30 cellular contexts compared by ENCODE assay signal in genomic region chr2:220502539-220502938, GRCh38.
"Had no signal": no experiment of that assay in that cellular context is flagged by ENCODE, and none has a peak within 500 bp of the region (broad histone marks: within the 10 kb centered on the region; RNA-seq: fewer than 3 reads in every experiment).

No MANE protein-coding gene starts in this region.

- H3K4me1 ChIP-seq: adrenal gland, ascending aorta, body of pancreas, breast epithelium had no signal

- ATAC-seq: activated naive CD4-positive, alpha-beta T cell treated with anti-CD3 and anti-CD28 coated beads, Interleukin-2, amount 50 U/mL, for 72 hours; activated naive CD8-positive, alpha-beta T cell treated with anti-CD3 and anti-CD28 coated beads, Interleukin-2, amount 50 U/mL, for 24 hours; activated T-cell treated with anti-CD3 and anti-CD28 coated beads, Interleukin-2, amount 50 U/mL, for 4 hours; activated T-cell treated with anti-CD3 and anti-CD28 coated beads, Interleukin-2, amount 50 U/mL, for 72 hours; activated T-helper 17 cell treated with anti-CD3 and anti-CD28 coated beads, Interleukin-2, amount 50 U/mL, for 72 hours; body of pancreas had no signal

- H3K27me3 ChIP-seq: adrenal gland, ascending aorta, body of pancreas, brain microvascular endothelial cell, breast epithelium, cardiac muscle cell had no signal

- H3K27ac ChIP-seq: adrenal gland, ascending aorta, body of pancreas, brain microvascular endothelial cell, breast epithelium, cardiac muscle cell had no signal

- DNase-seq: activated effector memory CD4-positive, alpha-beta T cell treated with anti-CD3 and anti-CD28 coated beads, Interleukin-2, amount 50 U/mL, for 16 hours; activated effector memory CD4-positive, alpha-beta T cell treated with Interleukin-2 at 50 U/mL for 16 hours; activated gamma-delta T cell; activated gamma-delta T cell treated with Interleukin-2 at 50 U/mL for 16 hours; activated naive CD4-positive, alpha-beta T cell; activated naive CD4-positive, alpha-beta T cell treated with anti-CD3 and anti-CD28 coated beads for 36 hours; activated naive CD4-positive, alpha-beta T cell treated with anti-CD3 and anti-CD28 coated beads, Interleukin-2, amount 10 ng/mL, durations not matched to agents 7 days and 5 days; activated naive CD4-positive, alpha-beta T cell treated with anti-CD3 and anti-CD28 coated beads, Interleukin-2, amount 50 U/mL, for 16 hours; activated naive CD4-positive, alpha-beta T cell treated with Interleukin-2 at 50 U/mL for 16 hours; activated naive CD8-positive, alpha-beta T cell treated with anti-CD3 and anti-CD28 coated beads for 36 hours; activated naive CD8-positive, alpha-beta T cell treated with anti-CD3 and anti-CD28 coated beads, Interleukin-2, amount 10 ng/mL, durations not matched to agents 7 days and 5 days; activated naive CD8-positive, alpha-beta T cell treated with anti-CD3 and anti-CD28 coated beads, Interleukin-2, amount 50 U/mL, for 24 hours; activated T-cell treated with anti-CD3 and anti-CD28 coated beads, Interleukin-2, amount 50 U/mL, for 24 hours; activated T-cell treated with anti-CD3 and anti-CD28 coated beads, Interleukin-2, amount 50 U/mL, for 4 hours; activated T-cell treated with anti-CD3 and anti-CD28 coated beads, Interleukin-2, amount 50 U/mL, for 48 hours; activated T-cell treated with anti-CD3 and anti-CD28 coated beads, Interleukin-2, amount 50 U/mL, for 72 hours; adrenal gland; amniotic stem cell; amygdala; aorta; body of pancreas; brain microvascular endothelial cell; caudate nucleus; central memory CD4-positive, alpha-beta T cell; cerebellar nuclear complex had no signal

- H3K36me3 ChIP-seq: adrenal gland, ascending aorta, brain microvascular endothelial cell, breast epithelium, cardiac muscle cell had no signal

- H3K4me3 ChIP-seq: adrenal gland, ascending aorta, body of pancreas, breast epithelium, cardiac muscle cell had no signal

- H3K9me3 ChIP-seq: adrenal gland, ascending aorta, body of pancreas had no signal
